In genomic region chr2:162749456-162749855, GRCh38 we compare ENCODE assay signal across 3 cellular contexts.
"Had no signal": no experiment of that assay in that cellular context is flagged by ENCODE, and none has a peak within 500 bp of the region (broad histone marks: within the 10 kb centered on the region; RNA-seq: fewer than 3 reads in every experiment).

No MANE protein-coding gene starts in this region.

- H3K4me3 ChIP-seq: GM12878 had no signal

- DNase-seq: GDM1, GF-D8 had no signal
